In the genomic region with DNA sequence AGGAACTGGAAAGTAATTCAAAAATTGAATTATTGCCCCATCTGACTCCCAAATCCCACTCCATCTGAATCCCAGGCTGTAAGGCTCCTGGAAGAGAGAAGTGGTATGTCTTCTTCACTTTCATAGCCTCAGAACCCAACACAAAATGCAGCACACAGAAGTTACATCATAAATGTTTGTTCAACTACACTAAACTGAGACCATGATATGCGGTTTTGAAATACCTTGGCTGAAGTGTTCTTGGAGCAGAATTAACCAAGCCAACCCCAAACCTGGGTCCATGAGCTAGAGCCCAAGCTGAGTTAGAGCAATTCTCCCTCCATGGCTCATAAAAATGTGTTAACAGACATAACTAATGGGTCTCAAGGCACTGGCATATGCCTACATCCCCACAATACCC, we compare ENCODE assay signal across 19 cellular contexts. TPM values are rescaled to one million over a fixed set of nuclear protein-coding genes. Genes with fewer than 3 reads are reported as not detected.
DNase-seq lines count a peak whose midpoint lies in the region; ATAC-seq and TF ChIP-seq lines count a peak whose summit lies in the region.
"Had no signal": no experiment of that assay in that cellular context is flagged by ENCODE, and none has a peak within 500 bp of the region (broad histone marks: within the 10 kb centered on the region; RNA-seq: fewer than 3 reads in every experiment).

No MANE protein-coding gene starts in this region.

- H3K9me3 Mint-ChIP-seq in WTC11, result no peaks in the 10 kb centered on the region
- H3K9me3 Mint-ChIP-seq: CD4-positive, alpha-beta T cell; CD8-positive, alpha-beta T cell had no signal

- peaks cover 5 to 100% of the 10 kb centered on the region in 2 donors for H3K36me3 ChIP-seq in psoas muscle (ENCODE audit: insufficient read depth in 1 of 2, low read depth in 1 of 2)
- H3K36me3 ChIP-seq in skeletal muscle tissue (ENCODE audit: control insufficient read depth in 3 of 3, insufficient read depth in 3 of 3, low read length in 3 of 3), result peaks cover 63 to 94% (median 85%) of the 10 kb centered on the region in 3 donors
- H3K36me3 ChIP-seq: BLaER1 treated with 17β-estradiol and CSF1 and Interleukin-3, amounts not matched to agents 10 nM and 100 nM had no signal

- H3K4me1 ChIP-seq in psoas muscle (peaks cover 76% of the 10 kb centered on the region), skeletal muscle tissue (ENCODE audit: control insufficient read depth in 3 of 3, insufficient read depth in 3 of 3, low read length in 3 of 3) (peaks cover 20 to 55% (median 51%) of the 10 kb centered on the region in 3 donors)
- H3K4me1 ChIP-seq: A549; BLaER1 treated with 17β-estradiol and CSF1 and Interleukin-3, amounts not matched to agents 10 nM and 100 nM; Caco-2 had no signal

- peak; percentile 4 to 49 (median 33) for ATAC-seq in psoas muscle
- ATAC-seq in GM21360 (IDR thresholded peaks at IDR 0.05; ENCODE audit: unreplicated experiment), result no peak
- no peak for ATAC-seq in WTC11
- ATAC-seq: A549; CD8-positive, alpha-beta T cell had no signal

- TF ChIP-seq CTCF in psoas muscle (IDR thresholded peaks at IDR 0.05), result no peak
- no peak for TF ChIP-seq CTCF in WTC11 (IDR thresholded peaks at IDR 0.05)

- peak; percentile 34 for DNase-seq in DMS79 (lab: John Stamatoyannopoulos, UW)
- DNase-seq in DMS79 treated with DMSO at 0.1 percent for 48 hours (lab: John Stamatoyannopoulos, UW), result no peak
- DNase-seq in psoas muscle, result no peak
- no peak for DNase-seq in activated naive CD4-positive, alpha-beta T cell treated with anti-CD3 and anti-CD28 coated beads, Interleukin-2, amount 50 U/mL, for 16 hours
- no peak for DNase-seq in WTC11 (ENCODE audit: low spot score)
- DNase-seq: AML-193; Caco-2; Calu3; CD4-positive, alpha-beta T cell; CD8-positive, alpha-beta T cell; GF-D8 had no signal

- H3K4me3 ChIP-seq in psoas muscle, result no peak overlapping the region
- H3K4me3 ChIP-seq in skeletal muscle tissue (ENCODE audit: low read length in 3 of 3), result no peak overlapping the region
- H3K4me3 ChIP-seq: A549; BLaER1 treated with 17β-estradiol and CSF1 and Interleukin-3, amounts not matched to agents 10 nM and 100 nM had no signal

- H3K27ac Mint-ChIP-seq in WTC11, result no peak overlapping the region
- H3K27ac Mint-ChIP-seq: B cell; CD4-positive, alpha-beta T cell; CD8-positive, alpha-beta T cell had no signal

- POLR2A ChIA-PET in WTC11 (lab: Charles Lee), result no interaction called here

- intact Hi-C loops in psoas muscle (cut with DNase I), result loop anchor here (5.0 to 10.0 kb wide), 2 partner anchors 81 to 114 kb away; a partner anchor contains a TSS

- no peaks in the 10 kb centered on the region for H3K27me3 Mint-ChIP-seq in WTC11 (ENCODE audit: low read depth)
- H3K27me3 Mint-ChIP-seq: B cell had no signal

- H3K4me3 Mint-ChIP-seq in WTC11, result no peak overlapping the region
- H3K4me3 Mint-ChIP-seq: B cell; CD4-positive, alpha-beta T cell; CD8-positive, alpha-beta T cell had no signal

- peaks cover 5% of the 10 kb centered on the region; the same call in 1 of the 2 replicates for H3K4me1 Mint-ChIP-seq in WTC11

- 42 to 71% (median 43%) methylated on average over 1 of the region's 1 CpG for WGBS in psoas muscle, 3 donors

- H3K9me3 ChIP-seq in psoas muscle (no peaks in the 10 kb centered on the region), skeletal muscle tissue (ENCODE audit: control insufficient read depth in 3 of 3, low read length in 3 of 3) (no peaks in the 10 kb centered on the region)
- H3K9me3 ChIP-seq: A549; BLaER1 treated with 17β-estradiol and CSF1 and Interleukin-3, amounts not matched to agents 10 nM and 100 nM; Caco-2 had no signal

- H3K27me3 ChIP-seq in psoas muscle (ENCODE audit: insufficient read depth in 3 of 3, low read length in 2 of 3) (no peaks in the 10 kb centered on the region), skeletal muscle tissue (ENCODE audit: control insufficient read depth in 3 of 3, insufficient read depth in 3 of 3, low read length in 3 of 3) (no peaks in the 10 kb centered on the region)
- H3K27me3 ChIP-seq: BLaER1 treated with 17β-estradiol and CSF1 and Interleukin-3, amounts not matched to agents 10 nM and 100 nM had no signal

- no peak overlapping the region for H3K9ac ChIP-seq in skeletal muscle tissue (ENCODE audit: low read depth in 1 of 3, low read length in 3 of 3)
- H3K9ac ChIP-seq: BLaER1 treated with 17β-estradiol and CSF1 and Interleukin-3, amounts not matched to agents 10 nM and 100 nM had no signal

- H3K36me3 Mint-ChIP-seq in WTC11, result no peaks in the 10 kb centered on the region
- H3K36me3 Mint-ChIP-seq: CD8-positive, alpha-beta T cell had no signal

- H3K27ac ChIP-seq in psoas muscle, result peak overlapping the region; percentile 93
- peak overlapping the region; percentile 31 for H3K27ac ChIP-seq in skeletal muscle tissue (ENCODE audit: low read depth, low read length)
- H3K27ac ChIP-seq: 22Rv1; A549; BLaER1 treated with 17β-estradiol and CSF1 and Interleukin-3, amounts not matched to agents 10 nM and 100 nM; C4-2B had no signal

- CTCF ChIA-PET in WTC11 (lab: Charles Lee), result interaction anchor here (1.0 kb wide), 1 partner anchor 44 kb away, joined by 4 read pairs; no protein-coding TSS in a partner anchor

TF ChIP-seq in WTC11, 78 proteins besides CTCF, POLR2A, EP300 and RAD21 (continues in another document):
- TF ChIP-seq FOXJ3 (CRISPR knock-in tag; IDR thresholded peaks at IDR 0.05; ENCODE audit: borderline replicate concordance), result no peak
- no peak for TF ChIP-seq SMAD4 (CRISPR knock-in tag; IDR thresholded peaks at IDR 0.05)
- TF ChIP-seq, protein P1, sequence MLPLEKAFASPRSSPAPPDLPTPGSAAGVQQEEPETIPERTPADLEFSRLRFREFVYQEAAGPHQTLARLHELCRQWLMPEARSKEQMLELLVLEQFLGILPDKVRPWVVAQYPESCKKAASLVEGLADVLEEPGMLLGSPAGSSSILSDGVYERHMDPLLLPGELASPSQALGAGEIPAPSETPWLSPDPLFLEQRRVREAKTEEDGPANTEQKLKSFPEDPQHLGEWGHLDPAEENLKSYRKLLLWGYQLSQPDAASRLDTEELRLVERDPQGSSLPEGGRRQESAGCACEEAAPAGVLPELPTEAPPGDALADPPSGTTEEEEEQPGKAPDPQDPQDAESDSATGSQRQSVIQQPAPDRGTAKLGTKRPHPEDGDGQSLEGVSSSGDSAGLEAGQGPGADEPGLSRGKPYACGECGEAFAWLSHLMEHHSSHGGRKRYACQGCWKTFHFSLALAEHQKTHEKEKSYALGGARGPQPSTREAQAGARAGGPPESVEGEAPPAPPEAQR (CRISPR knock-in tag; IDR thresholded peaks at IDR 0.05), result no peak
- no peak for TF ChIP-seq MYBL2 (CRISPR knock-in tag; IDR thresholded peaks at IDR 0.05)
- TF ChIP-seq OVOL2 (CRISPR knock-in tag; IDR thresholded peaks at IDR 0.05; ENCODE audit: borderline replicate concordance), result no peak
- TF ChIP-seq, protein P2, sequence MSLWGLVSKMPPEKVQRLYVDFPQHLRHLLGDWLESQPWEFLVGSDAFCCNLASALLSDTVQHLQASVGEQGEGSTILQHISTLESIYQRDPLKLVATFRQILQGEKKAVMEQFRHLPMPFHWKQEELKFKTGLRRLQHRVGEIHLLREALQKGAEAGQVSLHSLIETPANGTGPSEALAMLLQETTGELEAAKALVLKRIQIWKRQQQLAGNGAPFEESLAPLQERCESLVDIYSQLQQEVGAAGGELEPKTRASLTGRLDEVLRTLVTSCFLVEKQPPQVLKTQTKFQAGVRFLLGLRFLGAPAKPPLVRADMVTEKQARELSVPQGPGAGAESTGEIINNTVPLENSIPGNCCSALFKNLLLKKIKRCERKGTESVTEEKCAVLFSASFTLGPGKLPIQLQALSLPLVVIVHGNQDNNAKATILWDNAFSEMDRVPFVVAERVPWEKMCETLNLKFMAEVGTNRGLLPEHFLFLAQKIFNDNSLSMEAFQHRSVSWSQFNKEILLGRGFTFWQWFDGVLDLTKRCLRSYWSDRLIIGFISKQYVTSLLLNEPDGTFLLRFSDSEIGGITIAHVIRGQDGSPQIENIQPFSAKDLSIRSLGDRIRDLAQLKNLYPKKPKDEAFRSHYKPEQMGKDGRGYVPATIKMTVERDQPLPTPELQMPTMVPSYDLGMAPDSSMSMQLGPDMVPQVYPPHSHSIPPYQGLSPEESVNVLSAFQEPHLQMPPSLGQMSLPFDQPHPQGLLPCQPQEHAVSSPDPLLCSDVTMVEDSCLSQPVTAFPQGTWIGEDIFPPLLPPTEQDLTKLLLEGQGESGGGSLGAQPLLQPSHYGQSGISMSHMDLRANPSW (CRISPR knock-in tag; conservative IDR thresholded peaks at IDR 0.05; ENCODE audit: low read depth), result no peak
- TF ChIP-seq NFE2L1 (CRISPR knock-in tag; IDR thresholded peaks at IDR 0.05), result no peak
- TF ChIP-seq, protein P3, sequence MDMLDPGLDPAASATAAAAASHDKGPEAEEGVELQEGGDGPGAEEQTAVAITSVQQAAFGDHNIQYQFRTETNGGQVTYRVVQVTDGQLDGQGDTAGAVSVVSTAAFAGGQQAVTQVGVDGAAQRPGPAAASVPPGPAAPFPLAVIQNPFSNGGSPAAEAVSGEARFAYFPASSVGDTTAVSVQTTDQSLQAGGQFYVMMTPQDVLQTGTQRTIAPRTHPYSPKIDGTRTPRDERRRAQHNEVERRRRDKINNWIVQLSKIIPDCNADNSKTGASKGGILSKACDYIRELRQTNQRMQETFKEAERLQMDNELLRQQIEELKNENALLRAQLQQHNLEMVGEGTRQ (CRISPR knock-in tag; IDR thresholded peaks at IDR 0.05), result no peak
- TF ChIP-seq ELF4 (CRISPR knock-in tag; IDR thresholded peaks at IDR 0.05; ENCODE audit: low read depth), result no peak

RNA-seq across cellular contexts. Expression of a gene that starts 23.3 kb away (rescaled TPM):
- 1,000 to 10,000 TPM; 2,020 to 7,790 (median 5,587) TPM for total RNA-seq in psoas muscle
- 1,000 to 10,000 TPM in 2 of 3 donors, 100 to 1,000 TPM in 1; 796 to 1,696 (median 1,565) TPM for polyA plus RNA-seq in psoas muscle
- total RNA-seq in skeletal muscle tissue, result 833 TPM
- 1.7 to 2.1 TPM (median 1.9 TPM) in 3 replicates for total RNA-seq in WTC11 (2021)
- total RNA-seq: A172 had no signal

Comparison
In these comparisons a context has a peak if more than half of its experiments do, and no peak if none do; other contexts are left out.
1. ATAC-seq: peak in psoas muscle (4 of 4); none in GM21360 (single experiment) and WTC11 (single experiment).
2. RNA of a gene that starts 23.3 kb away (total RNA-seq): 2,020 to 7,790 TPM in psoas muscle and 833 TPM in skeletal muscle tissue (single experiment); 1.7 to 2.1 TPM in WTC11; every median in the first group is over 100 times any median in the second.